8 cellular contexts compared by ENCODE assay signal in the genomic region with DNA sequence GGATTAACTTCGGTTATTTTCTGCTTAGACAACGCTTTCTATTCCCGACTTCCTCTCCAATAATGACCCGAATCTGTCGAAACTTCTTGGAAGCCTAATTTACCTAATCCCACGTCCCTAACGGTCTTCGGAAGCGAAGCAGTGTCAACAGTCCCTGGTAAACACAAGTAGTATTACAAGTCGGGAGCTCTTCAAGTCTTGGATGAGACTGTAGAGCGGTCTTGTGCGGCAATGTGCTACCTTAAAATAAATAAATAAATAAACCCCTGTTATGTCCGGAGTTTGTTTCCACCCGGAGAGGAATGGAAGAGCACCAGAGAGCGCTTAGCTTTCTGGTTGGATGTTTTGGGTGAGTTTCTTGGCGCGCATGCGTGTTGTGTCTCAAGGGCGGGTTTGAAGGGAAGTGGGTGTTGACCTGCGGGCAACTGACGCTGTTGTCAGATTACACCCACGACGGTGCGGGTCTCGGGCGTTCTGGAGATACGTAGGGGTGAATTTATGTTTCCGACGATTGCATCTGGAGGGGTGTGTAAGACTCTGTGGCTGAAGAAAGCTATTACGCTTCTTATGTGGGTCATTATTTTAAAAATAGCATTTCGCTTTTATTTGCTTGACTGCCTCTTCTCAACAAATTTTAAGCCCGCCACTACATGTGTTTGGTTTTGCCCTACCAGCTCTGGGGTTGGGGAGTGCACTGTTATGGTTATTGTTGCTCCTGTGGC. TPM values are rescaled to one million over a fixed set of nuclear protein-coding genes. Genes with fewer than 3 reads are reported as not detected.
DNase-seq lines count a peak whose midpoint lies in the region; ATAC-seq and TF ChIP-seq lines count a peak whose summit lies in the region.

TSS of gene KIAA0586 (plus strand) at position 431 of the 722 bp plus-strand sequence. CDS start 546 bp downstream, outside the sequence.
A gene with protein sequence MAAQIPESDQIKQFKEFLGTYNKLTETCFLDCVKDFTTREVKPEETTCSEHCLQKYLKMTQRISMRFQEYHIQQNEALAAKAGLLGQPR (minus strand): TSS at position 243 of the 722 bp plus-strand sequence. CDS start 15,586 bp downstream, outside the sequence.

- peak; percentile 85 for DNase-seq in GM06990 (ENCODE audit: extremely low read depth, insufficient read length)
- DNase-seq in NCI-H1092 (lab: John Stamatoyannopoulos, UW), result peak; percentile 99
- peak; percentile 96 for DNase-seq in glomerular endothelial cell (ENCODE audit: extremely low read depth, low read depth, low spot score)
- DNase-seq in occipital lobe (lab: John Stamatoyannopoulos, UW), result peak; percentile 85

- H3K27ac Mint-ChIP-seq in activated naive CD4-positive, alpha-beta T cell treated with anti-CD3 and anti-CD28 coated beads, Interleukin-2, amount 50 U/mL, for 24 hours, result peak within 1 kb of the TSS; percentile 95

- H3K4me3 ChIP-seq in GM06990 (replicated peaks; ENCODE audit: low read depth, low read length), result peak within 1 kb of the TSS; percentile 94

- H3K9me3 Mint-ChIP-seq in activated naive CD4-positive, alpha-beta T cell treated with anti-CD3 and anti-CD28 coated beads, Interleukin-2, amount 50 U/mL, for 24 hours, result no peaks in the 10 kb centered on the region

- TF ChIP-seq CTCF in GM06990 (IDR thresholded peaks at IDR 0.05; ENCODE audit: insufficient read depth, low read length, poor library complexity, severe bottlenecking), result no peak

- H3K4me1 Mint-ChIP-seq in activated naive CD4-positive, alpha-beta T cell treated with anti-CD3 and anti-CD28 coated beads, Interleukin-2, amount 50 U/mL, for 24 hours, result peaks cover 57% of the 10 kb centered on the region

- H3K4me3 Mint-ChIP-seq in activated naive CD4-positive, alpha-beta T cell treated with anti-CD3 and anti-CD28 coated beads, Interleukin-2, amount 50 U/mL, for 24 hours, result peak within 1 kb of the TSS; percentile 88

- ATAC-seq in HG02588 (IDR thresholded peaks at IDR 0.05; ENCODE audit: unreplicated experiment), result peak; percentile 85
- peak; percentile 91 for ATAC-seq in SK-N-SH treated with all-trans-retinoic acid at 6 μM for 48 hours

- no peaks in the 10 kb centered on the region for H3K27me3 ChIP-seq in GM06990 (replicated peaks; ENCODE audit: control insufficient read depth, insufficient read depth, low read length)

- H3K36me3 ChIP-seq in GM06990 (ENCODE audit: control insufficient read depth, insufficient read depth, low read length), result no peaks in the 10 kb centered on the region

- peaks cover 7% of the 10 kb centered on the region for H3K36me3 Mint-ChIP-seq in activated naive CD4-positive, alpha-beta T cell treated with anti-CD3 and anti-CD28 coated beads, Interleukin-2, amount 50 U/mL, for 24 hours

- peak within 1 kb of the TSS; percentile 77 for H3K27ac ChIP-seq in temporal lobe (ENCODE audit: low read depth, low read length)

- H3K27me3 Mint-ChIP-seq in activated naive CD4-positive, alpha-beta T cell treated with anti-CD3 and anti-CD28 coated beads, Interleukin-2, amount 50 U/mL, for 24 hours, result no peaks in the 10 kb centered on the region

TF ChIP-seq in SK-N-SH treated with all-trans-retinoic acid at 6 μM for 48 hours, 23 proteins besides CTCF, POLR2A, EP300 and RAD21:
- TF ChIP-seq POU6F1 (CRISPR knock-in tag; IDR thresholded peaks at IDR 0.05; ENCODE audit: borderline replicate concordance, low read depth) (0 out of 2 replicates have a peak, but pooled peaks have one; percentile 80), GLIS3 (CRISPR knock-in tag; IDR thresholded peaks at IDR 0.05) (no peak)

RNA-seq across cellular contexts. Expression of gene KIAA0586, which starts in this region (rescaled TPM):
- 8.8 and 20.2 TPM in 2 replicates for total RNA-seq in glomerular endothelial cell
- 26.7 TPM for total RNA-seq in occipital lobe
- 21.4 TPM for total RNA-seq in temporal lobe

RNA-seq across cellular contexts. Expression of the second gene that starts in this region (rescaled TPM):
- total RNA-seq in glomerular endothelial cell, result 32.3 and 37.7 TPM in 2 replicates
- 23.6 TPM for total RNA-seq in occipital lobe
- total RNA-seq in temporal lobe, result 19.2 TPM

Comparison
In these comparisons a context has a peak if more than half of its experiments do, and no peak if none do; other contexts are left out.
1. Peak in every context shown above with its lines: DNase-seq, ATAC-seq, H3K4me3 ChIP-seq and H3K27ac ChIP-seq.